ENCODE assay signal across 19 cellular contexts in the genomic region with DNA sequence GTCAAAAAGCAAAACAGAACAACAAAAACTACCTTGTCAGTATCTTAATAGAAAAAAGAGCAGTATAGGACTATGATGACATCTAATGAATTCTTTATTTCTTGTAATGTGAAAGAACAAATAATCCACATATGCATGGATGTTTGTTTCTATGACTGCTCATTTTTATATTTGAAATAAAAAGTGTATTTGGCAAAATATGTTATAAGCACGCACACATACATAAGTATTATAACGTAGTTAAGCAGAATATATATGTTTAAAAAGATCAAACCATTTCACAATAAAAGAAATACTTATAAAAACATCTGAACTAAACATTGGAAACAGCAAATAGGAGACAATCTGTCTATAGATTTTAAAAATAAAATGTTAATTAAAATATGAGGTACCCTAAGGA.
DNase-seq lines count a peak whose midpoint lies in the region; ATAC-seq, FAIRE-seq and TF ChIP-seq lines count a peak whose summit lies in the region.
"Had no signal": no experiment of that assay in that cellular context is flagged by ENCODE, and none has a peak within 500 bp of the region (broad histone marks: within the 10 kb centered on the region; RNA-seq: fewer than 3 reads in every experiment).

No MANE protein-coding gene starts in this region.

- POLR2A ChIA-PET in HepG2 (lab: Yijun Ruan, JAX) (no interaction called here), K562 (lab: Yijun Ruan, JAX) (no interaction called here), PC-9 (lab: Charles Lee; ENCODE audit: unreplicated experiment) (no interaction called here)

- no peaks in the 10 kb centered on the region for H3K9me1 ChIP-seq in K562 (ENCODE audit: control insufficient read depth, insufficient read depth, low read length)

- H3K27me3 ChIP-seq in HepG2 (ENCODE audit: control insufficient read depth in 1 of 2, insufficient read depth in 2 of 2, low read length in 2 of 2) (no peaks in the 10 kb centered on the region), right lobe of liver (no peaks in the 10 kb centered on the region), K562 (ENCODE audit: control insufficient read depth in 2 of 2, insufficient read depth in 2 of 2, low read length in 2 of 2) (no peaks in the 10 kb centered on the region), PC-9 (ENCODE audit: insufficient read depth, low read depth) (no peaks in the 10 kb centered on the region)
- H3K27me3 ChIP-seq: BLaER1 treated with 17β-estradiol and CSF1 and Interleukin-3, amounts not matched to agents 10 nM and 100 nM had no signal

- H3K79me2 ChIP-seq in HepG2 (ENCODE audit: insufficient read depth, low read length) (no peaks in the 10 kb centered on the region), K562 (ENCODE audit: control insufficient read depth, insufficient read depth, low read length) (no peaks in the 10 kb centered on the region), PC-9 (ENCODE audit: low read depth) (no peaks in the 10 kb centered on the region)

- in situ Hi-C loops in HepG2 (cut with HindIII; ENCODE audit: extremely low pct_ligation_motif_present, low pct_unique_long_range_greater_than_20kb): no loop called here
- in situ Hi-C loops in K562 (cut with MboI): loop anchor here (25.0 kb wide), 1 partner anchor 315 kb away; a partner anchor contains a TSS

- TF ChIP-seq RAD21 in HepG2 (CRISPR knock-in tag; IDR thresholded peaks at IDR 0.05): no peak
- TF ChIP-seq RAD21 in K562 (CRISPR knock-in tag; conservative IDR thresholded peaks at IDR 0.05 in 1 of 2, IDR thresholded peaks at IDR 0.05 in 1 of 2): no peak

- intact Hi-C loops in HepG2 (cut with micrococcal nuclease; ENCODE audit: unreplicated experiment) (no loop called here), right lobe of liver (cut with DNase I) (no loop called here), K562 (cut with micrococcal nuclease) (no loop called here), PC-9 (cut with micrococcal nuclease; ENCODE audit: unreplicated experiment) (no loop called here)

- H3K27ac ChIP-seq in HepG2 (ENCODE audit: extremely low read length, insufficient read depth, low read length) (no peak overlapping the region), right lobe of liver (no peak overlapping the region), K562 (ENCODE audit: extremely low read depth, low read depth, low read length) (no peak overlapping the region), PC-9 (no peak overlapping the region)
- H3K27ac ChIP-seq: 22Rv1; A549; BLaER1 treated with 17β-estradiol and CSF1 and Interleukin-3, amounts not matched to agents 10 nM and 100 nM; C4-2B had no signal

- CTCF ChIA-PET in HepG2 (lab: Yijun Ruan, JAX; ENCODE audit: low intra/inter-chr PET ratio, low total read pairs): no interaction called here
- CTCF ChIA-PET in K562 (lab: Yijun Ruan, JAX; ENCODE audit: low intra/inter-chr PET ratio): no interaction called here
- CTCF ChIA-PET in PC-9 (lab: Charles Lee): no interaction called here

- no peak for ATAC-seq in HepG2
- no peak for ATAC-seq in right lobe of liver
- ATAC-seq in K562: no peak
- no peak for ATAC-seq in GM19395 (IDR thresholded peaks at IDR 0.05; ENCODE audit: unreplicated experiment)
- ATAC-seq: A549; CD8-positive, alpha-beta T cell had no signal

- H3K9ac ChIP-seq in HepG2 (ENCODE audit: insufficient read depth, low read depth, low read length) (no peak overlapping the region), K562 (ENCODE audit: insufficient read depth in 1 of 2, low read depth in 2 of 2, low read length in 2 of 2) (no peak overlapping the region)
- H3K9ac ChIP-seq: BLaER1 treated with 17β-estradiol and CSF1 and Interleukin-3, amounts not matched to agents 10 nM and 100 nM had no signal

- no TSS peak for BruUV-seq in HepG2 (replicated peaks; lab: Mats Ljungman, UMichigan)
- BruUV-seq in K562 (replicated peaks; lab: Mats Ljungman, UMichigan): no TSS peak
- no TSS peak for BruUV-seq in PC-9 (replicated peaks; lab: Mats Ljungman, UMichigan)

- no peaks in the 10 kb centered on the region for H3K9me2 ChIP-seq in PC-9 (ENCODE audit: insufficient read depth)

- H3K4me1 ChIP-seq in HepG2 (ENCODE audit: insufficient read depth, low read length): peaks cover 10% of the 10 kb centered on the region
- peaks cover 0 to 8% (median 0%) of the 10 kb centered on the region in 4 donors for H3K4me1 ChIP-seq in right lobe of liver
- H3K4me1 ChIP-seq in K562 (replicated peaks in 1 of 2; ENCODE audit: control insufficient read depth in 2 of 2, insufficient read depth in 2 of 2, low read length in 2 of 2): no peaks in the 10 kb centered on the region
- H3K4me1 ChIP-seq in PC-9 (replicated peaks; ENCODE audit: insufficient read depth): no peaks in the 10 kb centered on the region
- H3K4me1 ChIP-seq: BLaER1 treated with 17β-estradiol and CSF1 and Interleukin-3, amounts not matched to agents 10 nM and 100 nM had no signal

- H3K9me3 ChIP-seq in HepG2 (ENCODE audit: low read length): no peaks in the 10 kb centered on the region
- H3K9me3 ChIP-seq in right lobe of liver: no peaks in the 10 kb centered on the region
- no peaks in the 10 kb centered on the region for H3K9me3 ChIP-seq in K562 (replicated peaks; ENCODE audit: control insufficient read depth, insufficient read depth, low read depth, low read length)
- no peaks in the 10 kb centered on the region for H3K9me3 ChIP-seq in PC-9 (ENCODE audit: insufficient read depth, low read depth)
- H3K9me3 ChIP-seq: A549; BLaER1 treated with 17β-estradiol and CSF1 and Interleukin-3, amounts not matched to agents 10 nM and 100 nM; Caco-2 had no signal

- TF ChIP-seq EP300 in HepG2 (IDR thresholded peaks at IDR 0.05; ENCODE audit: low read depth in 2 of 2, low read length in 2 of 2) (no peak), HepG2 (CRISPR knock-in tag; IDR thresholded peaks at IDR 0.05; ENCODE audit: borderline replicate concordance) (no peak), K562 (IDR thresholded peaks at IDR 0.05; ENCODE audit: low read length) (no peak)

- TF ChIP-seq CTCF in HepG2 (CRISPR knock-in tag; IDR thresholded peaks at IDR 0.05): no peak
- TF ChIP-seq CTCF in right lobe of liver (IDR thresholded peaks at IDR 0.05): no peak
- TF ChIP-seq CTCF in K562 (IDR thresholded peaks at IDR 0.05 in 2 of 3, conservative IDR thresholded peaks at IDR 0.05 in 1 of 3; ENCODE audit: insufficient read depth in 2 of 3, low read depth in 1 of 3, low read length in 3 of 3): no peak
- no peak for TF ChIP-seq CTCF in PC-9 (conservative IDR thresholded peaks at IDR 0.05)

- H3K36me3 ChIP-seq in HepG2 (replicated peaks in 1 of 2; ENCODE audit: control insufficient read depth in 1 of 2, insufficient read depth in 2 of 2, low read length in 2 of 2): no peaks in the 10 kb centered on the region
- H3K36me3 ChIP-seq in right lobe of liver: no peaks in the 10 kb centered on the region
- no peaks in the 10 kb centered on the region for H3K36me3 ChIP-seq in K562 (ENCODE audit: control insufficient read depth, insufficient read depth, low read length)
- no peaks in the 10 kb centered on the region for H3K36me3 ChIP-seq in PC-9 (ENCODE audit: low read depth)
- H3K36me3 ChIP-seq: BLaER1 treated with 17β-estradiol and CSF1 and Interleukin-3, amounts not matched to agents 10 nM and 100 nM had no signal

- DNase-seq in HepG2 (ENCODE audit: low spot score) (no peak), right lobe of liver (no peak), K562 (ENCODE audit: extremely low read depth in 1 of 4, low spot score in 3 of 4) (no peak), PC-9 (no peak)
- DNase-seq: AML-193; Caco-2; Calu3; CD4-positive, alpha-beta T cell; CD8-positive, alpha-beta T cell; DMS79 treated with DMSO at 0.1 percent for 48 hours; GF-D8 had no signal

- FAIRE-seq in HepG2 (lab: Jason Lieb, UNC): no peak
- FAIRE-seq in K562 (lab: Jason Lieb, UNC): no peak
- FAIRE-seq: A549, D721Med, GM12891, GM19239 had no signal

- WGBS in HepG2 (ENCODE audit: low lambda C conversion rate): 97% methylated on average over 2 of the region's 2 CpGs
- 89% methylated on average over 2 of the region's 2 CpGs for WGBS in right lobe of liver (ENCODE audit: insufficient coverage, low coverage, low lambda C conversion rate, missing lambda C conversion rate)
- WGBS in K562 (ENCODE audit: insufficient coverage, low coverage, missing lambda C conversion rate): 95% methylated on average over 2 of the region's 2 CpGs

- no peak for TF ChIP-seq POLR2A in HepG2 (IDR thresholded peaks at IDR 0.05; ENCODE audit: insufficient read depth in 1 of 2, low read depth in 2 of 2, low read length in 2 of 2)
- no peak for TF ChIP-seq POLR2A in right lobe of liver (IDR thresholded peaks at IDR 0.05)
- TF ChIP-seq POLR2A in K562 (conservative IDR thresholded peaks at IDR 0.05): no peak

- H3F3A ChIP-seq in PC-9 (ENCODE audit: insufficient read depth, low read depth): no peaks in the 10 kb centered on the region

- H4K20me1 ChIP-seq in HepG2 (ENCODE audit: insufficient read depth, low read length) (no peaks in the 10 kb centered on the region), K562 (replicated peaks; ENCODE audit: control insufficient read depth, insufficient read depth, low read length) (no peaks in the 10 kb centered on the region), PC-9 (ENCODE audit: insufficient read depth) (no peaks in the 10 kb centered on the region)
- H4K20me1 ChIP-seq: BLaER1 treated with 17β-estradiol and CSF1 and Interleukin-3, amounts not matched to agents 10 nM and 100 nM had no signal

- no peak overlapping the region for H2AFZ ChIP-seq in HepG2 (ENCODE audit: low read length)
- no peak overlapping the region for H2AFZ ChIP-seq in K562 (ENCODE audit: low read depth, low read length)
- no peak overlapping the region for H2AFZ ChIP-seq in PC-9

- H3K4me3 ChIP-seq in HepG2 (replicated peaks in 1 of 3; ENCODE audit: insufficient read depth in 1 of 3, low read depth in 2 of 3, low read length in 3 of 3): no peak overlapping the region
- no peak overlapping the region for H3K4me3 ChIP-seq in right lobe of liver
- no peak overlapping the region for H3K4me3 ChIP-seq in K562
- no peak overlapping the region for H3K4me3 ChIP-seq in PC-9
- H3K4me3 ChIP-seq: A549; BLaER1 treated with 17β-estradiol and CSF1 and Interleukin-3, amounts not matched to agents 10 nM and 100 nM had no signal

- no peak overlapping the region for H3K4me2 ChIP-seq in HepG2 (ENCODE audit: low read depth, low read length)
- no peak overlapping the region for H3K4me2 ChIP-seq in K562 (ENCODE audit: insufficient read depth, low read length)
- no peak overlapping the region for H3K4me2 ChIP-seq in PC-9
- H3K4me2 ChIP-seq: A549; BLaER1 treated with 17β-estradiol and CSF1 and Interleukin-3, amounts not matched to agents 10 nM and 100 nM had no signal

TF ChIP-seq in HepG2, 621 proteins besides CTCF, POLR2A, EP300 and RAD21 (continues in another document):
- peak; percentile 92; the same call in 1 of the 2 replicates for TF ChIP-seq MBNL3 (CRISPR knock-in tag; conservative IDR thresholded peaks at IDR 0.05)

TF ChIP-seq in K562, 482 proteins besides CTCF, POLR2A, EP300 and RAD21 (continues in another document):
- no peak for TF ChIP-seq ZNF184 (CRISPR knock-in tag; IDR thresholded peaks at IDR 0.05)
